1 cellular context compared by ENCODE assay signal in genomic region chr11:117992620-117993019, GRCh38.
TF ChIP-seq lines count a peak whose summit lies in the region.

No MANE protein-coding gene starts in this region.

TF ChIP-seq in K562, 482 proteins besides CTCF, POLR2A, EP300 and RAD21 (continued from another document):
- TF ChIP-seq IRF9 (tag; IDR thresholded peaks at IDR 0.05) (peak; percentile 55), RBM39 (optimal IDR thresholded peaks at IDR 0.05; ENCODE audit: low read depth, low read length) (no peak)
TF ChIP-seq in K562: peak in this region for 4.
